In genomic region chr7:66145404-66145843, GRCh38 we compare ENCODE assay signal across 1 cellular context.
TF ChIP-seq lines count a peak whose summit lies in the region.

No MANE protein-coding gene starts in this region.

TF ChIP-seq in WTC11, 78 proteins besides CTCF, POLR2A, EP300 and RAD21 (continued from another document):
- TF ChIP-seq, protein P1, sequence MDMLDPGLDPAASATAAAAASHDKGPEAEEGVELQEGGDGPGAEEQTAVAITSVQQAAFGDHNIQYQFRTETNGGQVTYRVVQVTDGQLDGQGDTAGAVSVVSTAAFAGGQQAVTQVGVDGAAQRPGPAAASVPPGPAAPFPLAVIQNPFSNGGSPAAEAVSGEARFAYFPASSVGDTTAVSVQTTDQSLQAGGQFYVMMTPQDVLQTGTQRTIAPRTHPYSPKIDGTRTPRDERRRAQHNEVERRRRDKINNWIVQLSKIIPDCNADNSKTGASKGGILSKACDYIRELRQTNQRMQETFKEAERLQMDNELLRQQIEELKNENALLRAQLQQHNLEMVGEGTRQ (CRISPR knock-in tag; IDR thresholded peaks at IDR 0.05) = no peak
- TF ChIP-seq, protein P2, sequence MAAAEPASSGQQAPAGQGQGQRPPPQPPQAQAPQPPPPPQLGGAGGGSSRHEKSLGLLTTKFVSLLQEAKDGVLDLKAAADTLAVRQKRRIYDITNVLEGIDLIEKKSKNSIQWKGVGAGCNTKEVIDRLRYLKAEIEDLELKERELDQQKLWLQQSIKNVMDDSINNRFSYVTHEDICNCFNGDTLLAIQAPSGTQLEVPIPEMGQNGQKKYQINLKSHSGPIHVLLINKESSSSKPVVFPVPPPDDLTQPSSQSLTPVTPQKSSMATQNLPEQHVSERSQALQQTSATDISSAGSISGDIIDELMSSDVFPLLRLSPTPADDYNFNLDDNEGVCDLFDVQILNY (CRISPR knock-in tag; IDR thresholded peaks at IDR 0.05) = no peak
